In the genomic region with DNA sequence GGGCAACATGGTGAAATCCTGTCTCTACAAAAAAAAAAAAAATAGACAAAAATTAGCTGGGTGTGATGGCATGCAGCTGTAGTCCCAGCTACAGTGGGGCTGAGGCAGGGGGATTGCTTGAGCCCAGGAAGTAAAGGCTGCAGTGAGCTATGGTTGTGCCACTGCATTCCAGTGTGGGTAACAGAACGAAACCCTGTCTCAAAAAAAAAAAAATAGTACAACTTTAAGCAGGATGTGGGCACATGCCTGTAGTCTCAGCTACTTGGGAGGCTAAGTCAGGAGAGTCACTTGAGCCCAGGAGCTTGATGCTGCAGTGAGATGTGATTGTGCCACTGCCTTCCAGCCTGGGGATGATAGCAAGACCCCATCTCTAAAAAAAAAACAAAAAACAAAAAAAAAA, we compare ENCODE assay signal across 13 cellular contexts. TPM values are rescaled to one million over a fixed set of nuclear protein-coding genes. Genes with fewer than 3 reads are reported as not detected.
DNase-seq lines count a peak whose midpoint lies in the region; ATAC-seq and TF ChIP-seq lines count a peak whose summit lies in the region.
"Had no signal": no experiment of that assay in that cellular context is flagged by ENCODE, and none has a peak within 500 bp of the region (broad histone marks: within the 10 kb centered on the region; RNA-seq: fewer than 3 reads in every experiment).

No MANE protein-coding gene starts in this region.

- peak in 4 of 5 donors; percentile 46 to 61 (median 48) for DNase-seq in CD4-positive, alpha-beta memory T cell
- DNase-seq in HCEC 1CT: peak; percentile 48
- DNase-seq in activated CD8-positive, alpha-beta T cell treated with anti-CD3 and anti-CD28 coated beads, Interleukin-2, amount 10 ng/mL, durations not matched to agents 7 days and 5 days: peak; percentile 54
- peak; percentile 28 for DNase-seq in iris pigment epithelial cell (ENCODE audit: low read depth)
- no peak for DNase-seq in NOMO-1 treated with DMSO at 0.1 percent for 48 hours (lab: John Stamatoyannopoulos, UW; ENCODE audit: unreplicated experiment)
- no peak for DNase-seq in heart right ventricle
- DNase-seq: caudate nucleus, GDM1, glutamatergic neuron, NCI-H1417 had no signal

- peaks cover 1 to 5% of the 10 kb centered on the region in 2 donors for H3K36me3 Mint-ChIP-seq in CD4-positive, alpha-beta memory T cell
- peaks cover 2% of the 10 kb centered on the region for H3K36me3 Mint-ChIP-seq in activated CD8-positive, alpha-beta T cell treated with anti-CD3 and anti-CD28 coated beads, Interleukin-2, amount 10 ng/mL, durations not matched to agents 7 days and 5 days (ENCODE audit: low read depth)

- CTCF ChIA-PET in CD4-positive, alpha-beta memory T cell (lab: Charles Lee; ENCODE audit: partially characterized antibody): interaction anchor here (1.7 to 3.6 kb wide), 3 partner anchors 13 to 171 kb away, joined by 6 to 43 read pairs (median 6); a partner anchor contains a TSS
- CTCF ChIA-PET in activated CD8-positive, alpha-beta T cell treated with anti-CD3 and anti-CD28 coated beads, Interleukin-2, amount 10 ng/mL, durations not matched to agents 7 days and 5 days (lab: Charles Lee): interaction anchor here (0.7 to 2.1 kb wide), 11 partner anchors 11 to 610 kb away, joined by 3 to 18 read pairs (median 4); a partner anchor contains a TSS

- peak overlapping the region in 7 of 8 donors; percentile 13 to 65 (median 48) for H3K4me3 Mint-ChIP-seq in CD4-positive, alpha-beta memory T cell
- peak overlapping the region; percentile 25 for H3K4me3 Mint-ChIP-seq in activated CD8-positive, alpha-beta T cell treated with anti-CD3 and anti-CD28 coated beads, Interleukin-2, amount 10 ng/mL, durations not matched to agents 7 days and 5 days

- no peak overlapping the region for H3K4me3 ChIP-seq in CD4-positive, alpha-beta memory T cell (ENCODE audit: low read length in 2 of 2)
- no peak overlapping the region for H3K4me3 ChIP-seq in heart right ventricle

- H3K4me1 Mint-ChIP-seq in CD4-positive, alpha-beta memory T cell: peaks cover 37 to 78% (median 61%) of the 10 kb centered on the region in 4 donors
- peaks cover 60% of the 10 kb centered on the region for H3K4me1 Mint-ChIP-seq in activated CD8-positive, alpha-beta T cell treated with anti-CD3 and anti-CD28 coated beads, Interleukin-2, amount 10 ng/mL, durations not matched to agents 7 days and 5 days (ENCODE audit: low read depth)

- 74 to 83% methylated on average over 1 of the region's 1 CpG for WGBS in heart right ventricle, 2 donors

- peaks cover 43% of the 10 kb centered on the region for H3K4me1 ChIP-seq in CD4-positive, alpha-beta memory T cell (ENCODE audit: insufficient read depth, low read length)
- peaks cover under 1 to 50% (median 27%) of the 10 kb centered on the region in 9 donors for H3K4me1 ChIP-seq in heart right ventricle

- intact Hi-C loops in CD4-positive, alpha-beta memory T cell (cut with micrococcal nuclease): no loop called here
- intact Hi-C loops in heart right ventricle (cut with DNase I): no loop called here

- POLR2A ChIA-PET in CD4-positive, alpha-beta memory T cell (lab: Charles Lee; ENCODE audit: partially characterized antibody): interaction anchor here (0.5 to 1.8 kb wide), 8 partner anchors 12 to 1588 kb away, joined by 3 to 12 read pairs (median 4); a partner anchor contains a TSS
- POLR2A ChIA-PET in activated CD8-positive, alpha-beta T cell treated with anti-CD3 and anti-CD28 coated beads, Interleukin-2, amount 10 ng/mL, durations not matched to agents 7 days and 5 days (lab: Charles Lee): interaction anchor here (0.6 kb wide), 3 partner anchors 175 to 1851 kb away, joined by 3 to 9 read pairs (median 3); no protein-coding TSS in a partner anchor

- peak overlapping the region in 6 of 7 donors; percentile 21 to 75 (median 52) for H3K27ac Mint-ChIP-seq in CD4-positive, alpha-beta memory T cell
- peak overlapping the region; percentile 80 for H3K27ac Mint-ChIP-seq in activated CD8-positive, alpha-beta T cell treated with anti-CD3 and anti-CD28 coated beads, Interleukin-2, amount 10 ng/mL, durations not matched to agents 7 days and 5 days

- no peaks in the 10 kb centered on the region for H3K9me3 ChIP-seq in CD4-positive, alpha-beta memory T cell (ENCODE audit: control insufficient read depth in 1 of 2, low read length in 2 of 2)
- no peaks in the 10 kb centered on the region for H3K9me3 ChIP-seq in heart right ventricle

- H3K27me3 Mint-ChIP-seq in CD4-positive, alpha-beta memory T cell: no peaks in the 10 kb centered on the region
- H3K27me3 Mint-ChIP-seq in activated CD8-positive, alpha-beta T cell treated with anti-CD3 and anti-CD28 coated beads, Interleukin-2, amount 10 ng/mL, durations not matched to agents 7 days and 5 days (ENCODE audit: low read depth): no peaks in the 10 kb centered on the region

- ATAC-seq in activated CD8-positive, alpha-beta T cell treated with anti-CD3 and anti-CD28 coated beads, Interleukin-2, amount 10 ng/mL, durations not matched to agents 7 days and 5 days: peak; percentile 89
- ATAC-seq in HG03521 (IDR thresholded peaks at IDR 0.05; ENCODE audit: unreplicated experiment) (no peak), HG02884 (IDR thresholded peaks at IDR 0.05; ENCODE audit: unreplicated experiment) (no peak), heart right ventricle (no peak)
- ATAC-seq: HCT116 had no signal

- H3K27ac ChIP-seq in CD4-positive, alpha-beta memory T cell (ENCODE audit: low read depth, low read length): no peak overlapping the region
- no peak overlapping the region for H3K27ac ChIP-seq in heart right ventricle

- no peaks in the 10 kb centered on the region for H3K36me3 ChIP-seq in CD4-positive, alpha-beta memory T cell (ENCODE audit: insufficient read depth, low read length)
- no peaks in the 10 kb centered on the region for H3K36me3 ChIP-seq in heart right ventricle

- no peaks in the 10 kb centered on the region for H3K27me3 ChIP-seq in CD4-positive, alpha-beta memory T cell (ENCODE audit: insufficient read depth, low read length)
- no peaks in the 10 kb centered on the region for H3K27me3 ChIP-seq in heart right ventricle

- TF ChIP-seq CTCF in heart right ventricle (IDR thresholded peaks at IDR 0.05): no peak

- H3K9me3 Mint-ChIP-seq in CD4-positive, alpha-beta memory T cell: no peaks in the 10 kb centered on the region
- no peaks in the 10 kb centered on the region for H3K9me3 Mint-ChIP-seq in activated CD8-positive, alpha-beta T cell treated with anti-CD3 and anti-CD28 coated beads, Interleukin-2, amount 10 ng/mL, durations not matched to agents 7 days and 5 days (ENCODE audit: insufficient read depth)

RNA-seq across cellular contexts. Expression of a gene that starts 43.6 kb away (rescaled TPM):
- total RNA-seq in CD4-positive, alpha-beta memory T cell: 10 to 100 TPM; 22.4 to 23.5 TPM
- 1 to 10 TPM; 2.7 to 8.1 TPM for polyA plus RNA-seq in CD4-positive, alpha-beta memory T cell
- total RNA-seq in activated CD8-positive, alpha-beta T cell treated with anti-CD3 and anti-CD28 coated beads, Interleukin-2, amount 10 ng/mL, durations not matched to agents 7 days and 5 days: 10 to 100 TPM; 17.3 to 18.0 TPM
- total RNA-seq in heart right ventricle: 1 to 10 TPM; 4.4 to 8.6 (median 7.1) TPM
- 1 to 10 TPM; 2.7 to 3.1 TPM for polyA plus RNA-seq in heart right ventricle

Comparison
In these comparisons a context has a peak if more than half of its experiments do, and no peak if none do; other contexts are left out.
1. DNase-seq: peak in CD4-positive, alpha-beta memory T cell (4 of 5), HCEC 1CT (single experiment), activated CD8-positive, alpha-beta T cell treated with anti-CD3 and anti-CD28 coated beads, Interleukin-2, amount 10 ng/mL, durations not matched to agents 7 days and 5 days (single experiment) and iris pigment epithelial cell (single experiment); none in NOMO-1 treated with DMSO at 0.1 percent for 48 hours (single experiment) and heart right ventricle (0 of 2).